ENCODE assay signal across 16 cellular contexts in the genomic region with DNA sequence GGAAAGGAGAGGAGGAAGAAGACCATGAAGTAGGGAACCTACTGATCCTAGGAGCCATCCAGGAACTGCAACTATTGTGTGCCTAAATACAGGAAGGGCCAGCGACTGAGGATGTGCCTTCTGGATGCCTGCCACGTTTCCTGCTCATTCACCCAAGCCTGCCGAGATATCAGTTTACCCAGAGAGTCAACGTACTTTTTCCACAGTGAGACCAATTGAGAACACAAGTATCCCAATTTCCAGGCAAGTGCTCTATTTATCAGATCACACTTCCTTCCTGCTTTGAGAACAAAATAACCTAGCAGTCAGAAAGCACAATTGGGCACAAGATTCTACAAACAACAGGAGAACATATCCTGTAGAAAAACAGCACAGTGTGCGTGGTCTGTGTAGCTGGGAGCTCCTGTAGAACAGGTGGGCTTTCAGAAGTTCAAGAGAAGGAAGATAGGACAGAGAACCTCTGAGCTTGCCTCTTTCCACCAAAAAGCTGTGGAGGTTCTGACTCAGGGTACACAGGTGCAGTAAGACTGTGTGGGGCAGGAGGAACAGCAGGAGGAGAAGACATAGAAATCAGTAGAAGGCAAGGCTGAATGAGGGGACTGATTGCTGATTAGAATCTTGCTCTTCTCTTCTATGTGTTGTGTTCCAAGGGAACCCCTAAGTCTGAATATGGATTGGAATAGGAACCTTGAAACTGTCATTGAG.
DNase-seq lines count a peak whose midpoint lies in the region; ATAC-seq and TF ChIP-seq lines count a peak whose summit lies in the region.
"Had no signal": no experiment of that assay in that cellular context is flagged by ENCODE, and none has a peak within 500 bp of the region (broad histone marks: within the 10 kb centered on the region; RNA-seq: fewer than 3 reads in every experiment).

No MANE protein-coding gene starts in this region.

- no peak overlapping the region for H3K27ac ChIP-seq in foreskin keratinocyte
- H3K27ac ChIP-seq in SK-N-SH (ENCODE audit: low read depth in 2 of 2, low read length in 1 of 2) = no peak overlapping the region
- H3K27ac ChIP-seq: 22Rv1, left ventricle myocardium inferior, upper lobe of right lung had no signal

- no peak overlapping the region for H3K4me2 ChIP-seq in SK-N-SH

- no peak overlapping the region for H3K4me3 Mint-ChIP-seq in Calu3 (ENCODE audit: low read depth, unreplicated experiment)
- peak overlapping the region; percentile 78 for H3K4me3 Mint-ChIP-seq in activated CD8-positive, alpha-beta T cell treated with anti-CD3 and anti-CD28 coated beads for 36 hours
- H3K4me3 Mint-ChIP-seq in immature natural killer cell = peak overlapping the region; percentile 30 to 76 (median 67)
- H3K4me3 Mint-ChIP-seq: brain, nephron progenitor cell had no signal

- no peaks in the 10 kb centered on the region for H3K79me2 ChIP-seq in SK-N-SH (ENCODE audit: insufficient read depth)

- TF ChIP-seq CTCF in Calu3 (IDR thresholded peaks at IDR 0.05; ENCODE audit: unreplicated experiment) (no peak), foreskin keratinocyte (conservative IDR thresholded peaks at IDR 0.05) (no peak), SK-N-SH (IDR thresholded peaks at IDR 0.05) (no peak)
- TF ChIP-seq CTCF in activated CD8-positive, alpha-beta T cell treated with anti-CD3 and anti-CD28 coated beads for 36 hours (IDR thresholded peaks at IDR 0.05) = no peak

- WGBS in SK-N-SH (ENCODE audit: low lambda C conversion rate) = 38% methylated on average over 5 of the region's 5 CpGs

- peak; percentile 39 for DNase-seq in DMS153 (lab: John Stamatoyannopoulos, UW)
- no peak for DNase-seq in DMS153 treated with DMSO at 0.1 percent for 48 hours (lab: John Stamatoyannopoulos, UW; ENCODE audit: unreplicated experiment)
- no peak for DNase-seq in Calu3
- DNase-seq in activated CD8-positive, alpha-beta T cell treated with anti-CD3 and anti-CD28 coated beads for 36 hours = peak; percentile 41
- DNase-seq in immature natural killer cell = no peak
- no peak for DNase-seq in GDM1 (lab: John Stamatoyannopoulos, UW)
- no peak for DNase-seq in foreskin keratinocyte
- no peak for DNase-seq in SK-N-SH
- DNase-seq: GF-D8, left ventricle myocardium inferior, nephron progenitor cell, retina, upper lobe of right lung had no signal

- no peaks in the 10 kb centered on the region for H3K9me3 ChIP-seq in SK-N-SH
- H3K9me3 ChIP-seq: HAP-1, left ventricle myocardium inferior, upper lobe of right lung had no signal

- H4K20me1 ChIP-seq in SK-N-SH (ENCODE audit: insufficient read depth) = no peaks in the 10 kb centered on the region

- no peak for TF ChIP-seq RAD21 in SK-N-SH (IDR thresholded peaks at IDR 0.05; ENCODE audit: low read length)

- H3K9me3 Mint-ChIP-seq in Calu3 (ENCODE audit: low read depth, unreplicated experiment) (peaks cover 2% of the 10 kb centered on the region), immature natural killer cell (peaks cover 0 to 3% (median 0%) of the 10 kb centered on the region in 6 donors)
- peaks cover 5% of the 10 kb centered on the region for H3K9me3 Mint-ChIP-seq in activated CD8-positive, alpha-beta T cell treated with anti-CD3 and anti-CD28 coated beads for 36 hours
- H3K9me3 Mint-ChIP-seq: nephron progenitor cell had no signal

- intact Hi-C loops in Calu3 (cut with micrococcal nuclease; ENCODE audit: unreplicated experiment) = no loop called here
- intact Hi-C loops in activated CD8-positive, alpha-beta T cell treated with anti-CD3 and anti-CD28 coated beads for 36 hours (cut with micrococcal nuclease) = loop anchor here (5.0 to 10.0 kb wide), 4 partner anchors 60 to 122 kb away; a partner anchor contains a TSS

- POLR2A ChIA-PET in activated CD8-positive, alpha-beta T cell treated with anti-CD3 and anti-CD28 coated beads for 36 hours (lab: Charles Lee) = interaction anchor here (0.6 to 10.1 kb wide), 10 partner anchors 8 to 125 kb away, joined by 3 to 192 read pairs (median 14); a partner anchor contains a TSS
- POLR2A ChIA-PET in SK-N-SH (lab: Yijun Ruan, JAX) = no interaction called here

- peak; percentile 13 for ATAC-seq in activated CD8-positive, alpha-beta T cell treated with anti-CD3 and anti-CD28 coated beads for 36 hours
- ATAC-seq in foreskin keratinocyte = no peak

- H3K4me1 ChIP-seq in foreskin keratinocyte (peaks cover 3% of the 10 kb centered on the region), SK-N-SH (ENCODE audit: control insufficient read depth in 1 of 2, insufficient read depth in 2 of 2, low read depth in 1 of 2, low read length in 1 of 2) (no peaks in the 10 kb centered on the region)
- H3K4me1 ChIP-seq: left ventricle myocardium inferior had no signal

- H3F3A ChIP-seq in SK-N-SH (replicated peaks; ENCODE audit: insufficient read depth) = no peaks in the 10 kb centered on the region

- CTCF ChIA-PET in Calu3 (lab: Charles Lee) = no interaction called here
- CTCF ChIA-PET in activated CD8-positive, alpha-beta T cell treated with anti-CD3 and anti-CD28 coated beads for 36 hours (lab: Charles Lee) = interaction anchor here (2.2 to 3.8 kb wide), 2 partner anchors 18 to 80 kb away, joined by 6 to 24 read pairs; no protein-coding TSS in a partner anchor
- CTCF ChIA-PET in SK-N-SH (lab: Yijun Ruan, JAX) = no interaction called here

- no peaks in the 10 kb centered on the region for H3K9me2 ChIP-seq in SK-N-SH

- H3K4me3 ChIP-seq in SK-N-SH (ENCODE audit: low read depth in 2 of 2, low read length in 1 of 2) = no peak overlapping the region
- H3K4me3 ChIP-seq: HAP-1, left ventricle myocardium inferior, upper lobe of right lung had no signal

- peaks cover 8% of the 10 kb centered on the region for H3K27me3 ChIP-seq in foreskin keratinocyte
- H3K27me3 ChIP-seq in SK-N-SH (ENCODE audit: insufficient read depth) = no peaks in the 10 kb centered on the region
- H3K27me3 ChIP-seq: upper lobe of right lung had no signal

- H2AFZ ChIP-seq in SK-N-SH (ENCODE audit: low read depth) = no peak overlapping the region

- peak overlapping the region; percentile 20 for H3K27ac Mint-ChIP-seq in Calu3 (ENCODE audit: unreplicated experiment)
- H3K27ac Mint-ChIP-seq in activated CD8-positive, alpha-beta T cell treated with anti-CD3 and anti-CD28 coated beads for 36 hours = peak overlapping the region; percentile 99
- peak overlapping the region in 5 of 6 donors; percentile 14 to 93 (median 90) for H3K27ac Mint-ChIP-seq in immature natural killer cell
- H3K27ac Mint-ChIP-seq: brain, nephron progenitor cell had no signal

- H3K27me3 Mint-ChIP-seq in Calu3 (ENCODE audit: unreplicated experiment) (peaks cover 10% of the 10 kb centered on the region), immature natural killer cell (ENCODE audit: low read depth in 3 of 3) (peaks cover 3 to 7% (median 7%) of the 10 kb centered on the region in 3 donors)
- no peaks in the 10 kb centered on the region for H3K27me3 Mint-ChIP-seq in activated CD8-positive, alpha-beta T cell treated with anti-CD3 and anti-CD28 coated beads for 36 hours

- no peak overlapping the region for H3K9ac ChIP-seq in SK-N-SH

- no peaks in the 10 kb centered on the region for H3K36me3 ChIP-seq in SK-N-SH (replicated peaks in 1 of 2; ENCODE audit: control insufficient read depth in 1 of 2, insufficient read depth in 2 of 2, low read length in 1 of 2)
- H3K36me3 ChIP-seq: HAP-1, left ventricle myocardium inferior, upper lobe of right lung had no signal

- no TSS peak for BruUV-seq in Calu3 (replicated peaks; lab: Mats Ljungman, UMichigan)

- H3K36me3 Mint-ChIP-seq in Calu3 (ENCODE audit: insufficient read depth, unreplicated experiment) = no peaks in the 10 kb centered on the region
- H3K36me3 Mint-ChIP-seq in activated CD8-positive, alpha-beta T cell treated with anti-CD3 and anti-CD28 coated beads for 36 hours (ENCODE audit: low read depth) = peaks cover 39% of the 10 kb centered on the region
- peaks cover 0 to 4% (median 0%) of the 10 kb centered on the region in 3 donors for H3K36me3 Mint-ChIP-seq in immature natural killer cell
- H3K36me3 Mint-ChIP-seq: brain had no signal

- H3K4me1 Mint-ChIP-seq in Calu3 (ENCODE audit: low read depth, unreplicated experiment) (no peaks in the 10 kb centered on the region), immature natural killer cell (peaks cover 60 to 77% of the 10 kb centered on the region in 2 donors)
- peaks cover 71% of the 10 kb centered on the region for H3K4me1 Mint-ChIP-seq in activated CD8-positive, alpha-beta T cell treated with anti-CD3 and anti-CD28 coated beads for 36 hours (ENCODE audit: low read depth)

- TF ChIP-seq EP300 in SK-N-SH (IDR thresholded peaks at IDR 0.05; ENCODE audit: borderline replicate concordance in 1 of 2, low read depth in 1 of 2, low read length in 1 of 2) = no peak

TF ChIP-seq in SK-N-SH, 30 proteins besides CTCF, POLR2A, EP300 and RAD21 (continues in another document):
- TF ChIP-seq GATA2 (CRISPR knock-in tag; IDR thresholded peaks at IDR 0.05) = no peak
- TF ChIP-seq, protein P1, sequence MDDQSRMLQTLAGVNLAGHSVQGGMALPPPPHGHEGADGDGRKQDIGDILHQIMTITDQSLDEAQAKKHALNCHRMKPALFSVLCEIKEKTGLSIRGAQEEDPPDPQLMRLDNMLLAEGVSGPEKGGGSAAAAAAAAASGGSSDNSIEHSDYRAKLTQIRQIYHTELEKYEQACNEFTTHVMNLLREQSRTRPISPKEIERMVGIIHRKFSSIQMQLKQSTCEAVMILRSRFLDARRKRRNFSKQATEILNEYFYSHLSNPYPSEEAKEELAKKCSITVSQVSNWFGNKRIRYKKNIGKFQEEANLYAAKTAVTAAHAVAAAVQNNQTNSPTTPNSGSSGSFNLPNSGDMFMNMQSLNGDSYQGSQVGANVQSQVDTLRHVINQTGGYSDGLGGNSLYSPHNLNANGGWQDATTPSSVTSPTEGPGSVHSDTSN (IDR thresholded peaks at IDR 0.05) = no peak
- no peak for TF ChIP-seq MXI1 (IDR thresholded peaks at IDR 0.05; ENCODE audit: low read depth, low read length)
- TF ChIP-seq, protein P2, sequence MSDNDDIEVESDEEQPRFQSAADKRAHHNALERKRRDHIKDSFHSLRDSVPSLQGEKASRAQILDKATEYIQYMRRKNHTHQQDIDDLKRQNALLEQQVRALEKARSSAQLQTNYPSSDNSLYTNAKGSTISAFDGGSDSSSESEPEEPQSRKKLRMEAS (IDR thresholded peaks at IDR 0.05; ENCODE audit: low read depth) = no peak
- no peak for TF ChIP-seq ELF1 (IDR thresholded peaks at IDR 0.05)
- TF ChIP-seq SIN3A (IDR thresholded peaks at IDR 0.05; ENCODE audit: borderline replicate concordance, low read depth, low read length) = no peak
- TF ChIP-seq TCF12 (IDR thresholded peaks at IDR 0.05) = no peak

Comparison
In these comparisons a context has a peak if more than half of its experiments do, and no peak if none do; other contexts are left out.
1. DNase-seq: peak in DMS153 (single experiment) and activated CD8-positive, alpha-beta T cell treated with anti-CD3 and anti-CD28 coated beads for 36 hours (single experiment); none in DMS153 treated with DMSO at 0.1 percent for 48 hours (single experiment), Calu3 (single experiment), immature natural killer cell (0 of 3), GDM1 (single experiment), foreskin keratinocyte (0 of 2) and SK-N-SH (single experiment).
2. H3K27ac Mint-ChIP-seq: peak in every context shown above with its lines; median percentile 99 in activated CD8-positive, alpha-beta T cell treated with anti-CD3 and anti-CD28 coated beads for 36 hours; 90 in immature natural killer cell; 20 in Calu3.